Comparison of ENCODE assay signal across 1 cellular context in the genomic region with DNA sequence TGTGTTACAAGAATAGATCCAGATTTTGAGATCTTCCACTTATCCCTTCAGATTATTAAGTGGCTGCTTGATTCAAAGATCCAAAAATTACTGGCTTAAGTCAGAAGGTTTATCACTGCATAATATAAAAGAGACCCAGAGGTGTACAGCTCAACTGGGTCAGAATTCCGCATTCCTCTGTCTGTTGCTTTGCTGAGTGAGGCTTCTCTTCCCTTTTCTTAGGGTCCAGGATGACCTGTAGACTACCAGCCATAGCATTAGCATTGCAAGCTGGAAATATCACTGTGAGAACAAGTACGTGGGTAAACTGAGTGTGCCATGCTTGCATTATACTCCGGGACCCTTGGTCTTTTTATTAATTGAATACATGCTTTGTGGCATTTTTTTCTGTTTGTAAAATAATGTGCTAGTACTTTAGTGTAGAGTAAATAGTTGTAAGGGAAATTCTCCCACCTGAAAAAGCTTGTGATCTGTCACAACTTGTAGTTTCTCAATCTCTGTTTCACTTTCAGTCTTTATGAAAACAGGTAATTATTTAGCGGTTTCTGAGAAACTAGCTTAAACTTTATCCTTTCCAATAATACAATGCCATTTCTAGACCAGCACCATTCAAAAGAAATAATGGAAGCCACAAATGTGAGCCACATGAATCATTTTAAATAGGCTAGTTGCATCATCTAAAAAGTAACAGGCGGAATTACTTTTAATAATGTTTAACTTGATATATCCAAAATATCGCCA.
TF ChIP-seq lines count a peak whose summit lies in the region.

No MANE protein-coding gene starts in this region.

TF ChIP-seq in GM12878, 131 proteins besides CTCF, POLR2A, EP300 and RAD21 (continued from another document):
- TF ChIP-seq, protein P1, sequence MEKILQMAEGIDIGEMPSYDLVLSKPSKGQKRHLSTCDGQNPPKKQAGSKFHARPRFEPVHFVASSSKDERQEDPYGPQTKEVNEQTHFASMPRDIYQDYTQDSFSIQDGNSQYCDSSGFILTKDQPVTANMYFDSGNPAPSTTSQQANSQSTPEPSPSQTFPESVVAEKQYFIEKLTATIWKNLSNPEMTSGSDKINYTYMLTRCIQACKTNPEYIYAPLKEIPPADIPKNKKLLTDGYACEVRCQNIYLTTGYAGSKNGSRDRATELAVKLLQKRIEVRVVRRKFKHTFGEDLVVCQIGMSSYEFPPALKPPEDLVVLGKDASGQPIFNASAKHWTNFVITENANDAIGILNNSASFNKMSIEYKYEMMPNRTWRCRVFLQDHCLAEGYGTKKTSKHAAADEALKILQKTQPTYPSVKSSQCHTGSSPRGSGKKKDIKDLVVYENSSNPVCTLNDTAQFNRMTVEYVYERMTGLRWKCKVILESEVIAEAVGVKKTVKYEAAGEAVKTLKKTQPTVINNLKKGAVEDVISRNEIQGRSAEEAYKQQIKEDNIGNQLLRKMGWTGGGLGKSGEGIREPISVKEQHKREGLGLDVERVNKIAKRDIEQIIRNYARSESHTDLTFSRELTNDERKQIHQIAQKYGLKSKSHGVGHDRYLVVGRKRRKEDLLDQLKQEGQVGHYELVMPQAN (conservative IDR thresholded peaks at IDR 0.05), result no peak; the same call in 1 of the 2 replicates
- TF ChIP-seq FOXM1 (IDR thresholded peaks at IDR 0.05; ENCODE audit: low read depth, low read length) (no peak), FOXK2 (IDR thresholded peaks at IDR 0.05) (no peak), IKZF2 (IDR thresholded peaks at IDR 0.05) (peak; percentile 58; a peak in 3 of 4 replicates), CREM (IDR thresholded peaks at IDR 0.05; ENCODE audit: low read depth) (no peak), ATF7 (IDR thresholded peaks at IDR 0.05; ENCODE audit: low read depth) (peak; percentile 93), NR2F1 (conservative IDR thresholded peaks at IDR 0.05) (no peak), HDAC2 (IDR thresholded peaks at IDR 0.05) (no peak), BHLHE40 (IDR thresholded peaks at IDR 0.05; ENCODE audit: borderline replicate concordance in 1 of 2, low read depth in 2 of 2, low read length in 1 of 2) (peak; percentile 38 to 49; a peak in 2 of 4 replicates), ZNF622 (IDR thresholded peaks at IDR 0.05) (no peak), NFIC (IDR thresholded peaks at IDR 0.05; ENCODE audit: low read depth, low read length) (peak; percentile 48; the same call in 1 of the 2 replicates)
- TF ChIP-seq, protein P2, sequence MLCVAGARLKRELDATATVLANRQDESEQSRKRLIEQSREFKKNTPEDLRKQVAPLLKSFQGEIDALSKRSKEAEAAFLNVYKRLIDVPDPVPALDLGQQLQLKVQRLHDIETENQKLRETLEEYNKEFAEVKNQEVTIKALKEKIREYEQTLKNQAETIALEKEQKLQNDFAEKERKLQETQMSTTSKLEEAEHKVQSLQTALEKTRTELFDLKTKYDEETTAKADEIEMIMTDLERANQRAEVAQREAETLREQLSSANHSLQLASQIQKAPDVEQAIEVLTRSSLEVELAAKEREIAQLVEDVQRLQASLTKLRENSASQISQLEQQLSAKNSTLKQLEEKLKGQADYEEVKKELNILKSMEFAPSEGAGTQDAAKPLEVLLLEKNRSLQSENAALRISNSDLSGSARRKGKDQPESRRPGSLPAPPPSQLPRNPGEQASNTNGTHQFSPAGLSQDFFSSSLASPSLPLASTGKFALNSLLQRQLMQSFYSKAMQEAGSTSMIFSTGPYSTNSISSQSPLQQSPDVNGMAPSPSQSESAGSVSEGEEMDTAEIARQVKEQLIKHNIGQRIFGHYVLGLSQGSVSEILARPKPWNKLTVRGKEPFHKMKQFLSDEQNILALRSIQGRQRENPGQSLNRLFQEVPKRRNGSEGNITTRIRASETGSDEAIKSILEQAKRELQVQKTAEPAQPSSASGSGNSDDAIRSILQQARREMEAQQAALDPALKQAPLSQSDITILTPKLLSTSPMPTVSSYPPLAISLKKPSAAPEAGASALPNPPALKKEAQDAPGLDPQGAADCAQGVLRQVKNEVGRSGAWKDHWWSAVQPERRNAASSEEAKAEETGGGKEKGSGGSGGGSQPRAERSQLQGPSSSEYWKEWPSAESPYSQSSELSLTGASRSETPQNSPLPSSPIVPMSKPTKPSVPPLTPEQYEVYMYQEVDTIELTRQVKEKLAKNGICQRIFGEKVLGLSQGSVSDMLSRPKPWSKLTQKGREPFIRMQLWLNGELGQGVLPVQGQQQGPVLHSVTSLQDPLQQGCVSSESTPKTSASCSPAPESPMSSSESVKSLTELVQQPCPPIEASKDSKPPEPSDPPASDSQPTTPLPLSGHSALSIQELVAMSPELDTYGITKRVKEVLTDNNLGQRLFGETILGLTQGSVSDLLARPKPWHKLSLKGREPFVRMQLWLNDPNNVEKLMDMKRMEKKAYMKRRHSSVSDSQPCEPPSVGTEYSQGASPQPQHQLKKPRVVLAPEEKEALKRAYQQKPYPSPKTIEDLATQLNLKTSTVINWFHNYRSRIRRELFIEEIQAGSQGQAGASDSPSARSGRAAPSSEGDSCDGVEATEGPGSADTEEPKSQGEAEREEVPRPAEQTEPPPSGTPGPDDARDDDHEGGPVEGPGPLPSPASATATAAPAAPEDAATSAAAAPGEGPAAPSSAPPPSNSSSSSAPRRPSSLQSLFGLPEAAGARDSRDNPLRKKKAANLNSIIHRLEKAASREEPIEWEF (IDR thresholded peaks at IDR 0.05; ENCODE audit: insufficient replicate concordance, low read depth, low read length), result peak; percentile 18
